In genomic region chr6:96897396-96898240, GRCh38 we compare ENCODE assay signal across 8 cellular contexts. TPM values are rescaled to one million over a fixed set of nuclear protein-coding genes. Genes with fewer than 3 reads are reported as not detected.
DNase-seq lines count a peak whose midpoint lies in the region; ATAC-seq and TF ChIP-seq lines count a peak whose summit lies in the region.

Gene NDUFAF4, minus strand, starts transcription at chr6:96897891. Its CDS starts 90 bp downstream, at chr6:96897801.

- TF ChIP-seq CTCF in AG09319 (IDR thresholded peaks at IDR 0.05; ENCODE audit: low read depth, low read length) (peak; percentile 92), activated B cell treated with CpG ODN at 0.5 μM for 24 hours (IDR thresholded peaks at IDR 0.05) (no peak)

- CTCF ChIA-PET in activated B cell treated with CpG ODN at 0.5 μM for 24 hours (lab: Charles Lee): interaction anchor here (1.1 to 2.5 kb wide), 3 partner anchors 10 to 271 kb away, joined by 3 to 10 read pairs (median 4); no protein-coding TSS in a partner anchor

- in situ Hi-C loops in GM18951 (cut with MboI; ENCODE audit: low sequenced_read_pairs, unreplicated experiment): no loop called here

- peak within 1 kb of the TSS; percentile 95 for H3K27ac ChIP-seq in caudate nucleus (ENCODE audit: low read depth, low read length)

- H3K4me1 Mint-ChIP-seq in activated B cell treated with CpG ODN at 0.5 μM for 24 hours: peaks cover 27% of the 10 kb centered on the region

- no peaks in the 10 kb centered on the region for H3K9me3 Mint-ChIP-seq in activated B cell treated with CpG ODN at 0.5 μM for 24 hours

- ATAC-seq in HG03196 (IDR thresholded peaks at IDR 0.05; ENCODE audit: unreplicated experiment) (peak; percentile 95), activated B cell treated with CpG ODN at 0.5 μM for 24 hours (ENCODE audit: low read depth) (peak; percentile 93)

- H3K4me3 Mint-ChIP-seq in activated B cell treated with CpG ODN at 0.5 μM for 24 hours: peak within 1 kb of the TSS; percentile 97

- POLR2A ChIA-PET in activated B cell treated with CpG ODN at 0.5 μM for 24 hours (lab: Charles Lee): interaction anchor here (0.6 to 2.0 kb wide), 5 partner anchors 10 to 376 kb away, joined by 3 to 28 read pairs (median 4); partner anchors contain the start of genes KLHL32 and UFL1

- H3K36me3 Mint-ChIP-seq in activated B cell treated with CpG ODN at 0.5 μM for 24 hours (ENCODE audit: low read depth): peaks cover 23% of the 10 kb centered on the region

- peak within 1 kb of the TSS; percentile 94 for H3K27ac Mint-ChIP-seq in activated B cell treated with CpG ODN at 0.5 μM for 24 hours

- TF ChIP-seq POLR2A in GM18951 (IDR thresholded peaks at IDR 0.05; ENCODE audit: extremely low read depth, insufficient read depth, insufficient read length): peak; percentile 80

- intact Hi-C loops in activated B cell treated with CpG ODN at 0.5 μM for 24 hours (cut with micrococcal nuclease): loop anchor here (1.0 to 5.0 kb wide), 14 partner anchors 27 to 1935 kb away; partner anchors contain the start of genes GPR63, KLHL32, MANEA and MMS22L

- DNase-seq in AG09319 (ENCODE audit: extremely low read depth, low read depth): peak; percentile 86
- DNase-seq in NCI-H226: peak; percentile 83
- DNase-seq in activated B cell treated with CpG ODN at 0.5 μM for 24 hours: peak; percentile 95
- DNase-seq in caudate nucleus (lab: John Stamatoyannopoulos, UW): peak in 60 of 61 donors; percentile 57 to 96 (median 90)
- DNase-seq in iris pigment epithelial cell (ENCODE audit: low read depth): peak; percentile 94
- peak; percentile 95 for DNase-seq in stimulated activated CD4-positive, alpha-beta T cell treated with anti-CD3 and anti-CD28 coated beads, Interleukin-12 subunit alpha, Interleukin-12 subunit beta, amount 100 ng/mL, for 4 hours

- H3K27me3 Mint-ChIP-seq in activated B cell treated with CpG ODN at 0.5 μM for 24 hours: peaks cover 4% of the 10 kb centered on the region

RNA-seq across cellular contexts. Expression of gene NDUFAF4, which starts in this region (rescaled TPM):
- 39.9 and 40.7 TPM in 2 replicates for total RNA-seq in activated B cell treated with CpG ODN at 0.5 μM for 24 hours

Comparison
In these comparisons a context has a peak if more than half of its experiments do, and no peak if none do; other contexts are left out.
1. Peak in every context shown above with its lines: DNase-seq, ATAC-seq and H3K27ac ChIP-seq.